ENCODE assay signal across 7 cellular contexts in genomic region chrX:72245461-72246089, GRCh38. TPM values are rescaled to one million over a fixed set of nuclear protein-coding genes. Genes with fewer than 3 reads are reported as not detected.
DNase-seq lines count a peak whose midpoint lies in the region; ATAC-seq and TF ChIP-seq lines count a peak whose summit lies in the region.

No MANE protein-coding gene starts in this region.

- intact Hi-C loops in heart left ventricle (cut with DNase I), result loop anchor here in 7 of 10 donors (2.0 to 10.0 kb wide), 3 partner anchors 295 to 299 kb away; no protein-coding TSS in a partner anchor
- intact Hi-C loops in sigmoid colon (cut with DNase I), result loop anchor here (5.0 kb wide), 1 partner anchor 287 kb away; no protein-coding TSS in a partner anchor

- no peaks in the 10 kb centered on the region for H3K27me3 Mint-ChIP-seq in activated naive CD8-positive, alpha-beta T cell treated with anti-CD3 and anti-CD28 coated beads, Interleukin-2, amount 50 U/mL, for 24 hours

- H3K9me3 ChIP-seq in heart left ventricle (no peaks in the 10 kb centered on the region), sigmoid colon (no peaks in the 10 kb centered on the region)

- H3K27ac Mint-ChIP-seq in activated naive CD8-positive, alpha-beta T cell treated with anti-CD3 and anti-CD28 coated beads, Interleukin-2, amount 50 U/mL, for 24 hours, result no peak overlapping the region

- H3K27ac ChIP-seq in heart left ventricle (no peak overlapping the region), sigmoid colon (no peak overlapping the region)

- no peak overlapping the region for H3K4me3 ChIP-seq in GM06990 (replicated peaks; ENCODE audit: low read depth, low read length)
- no peak overlapping the region for H3K4me3 ChIP-seq in heart left ventricle
- H3K4me3 ChIP-seq in sigmoid colon, result no peak overlapping the region

- no peaks in the 10 kb centered on the region for H3K27me3 ChIP-seq in GM06990 (replicated peaks; ENCODE audit: control insufficient read depth, insufficient read depth, low read length)
- H3K27me3 ChIP-seq in heart left ventricle, result no peaks in the 10 kb centered on the region
- no peaks in the 10 kb centered on the region for H3K27me3 ChIP-seq in sigmoid colon

- peaks cover 5% of the 10 kb centered on the region for H3K4me1 Mint-ChIP-seq in activated naive CD8-positive, alpha-beta T cell treated with anti-CD3 and anti-CD28 coated beads, Interleukin-2, amount 50 U/mL, for 24 hours

- no peaks in the 10 kb centered on the region for H3K36me3 ChIP-seq in GM06990 (ENCODE audit: control insufficient read depth, insufficient read depth, low read length)
- H3K36me3 ChIP-seq in heart left ventricle, result no peaks in the 10 kb centered on the region
- no peaks in the 10 kb centered on the region for H3K36me3 ChIP-seq in sigmoid colon

- peak; percentile 43 for ATAC-seq in activated naive CD8-positive, alpha-beta T cell treated with anti-CD3 and anti-CD28 coated beads, Interleukin-2, amount 50 U/mL, for 24 hours
- peak in 3 of 4 donors; percentile 59 to 68 (median 65) for ATAC-seq in heart left ventricle
- no peak for ATAC-seq in GM19452 (IDR thresholded peaks at IDR 0.05; ENCODE audit: unreplicated experiment)

- TF ChIP-seq CTCF in GM06990 (IDR thresholded peaks at IDR 0.05; ENCODE audit: insufficient read depth, low read length, poor library complexity, severe bottlenecking), result peak; percentile 88
- peak; percentile 41 to 74 (median 54) for TF ChIP-seq CTCF in heart left ventricle (IDR thresholded peaks at IDR 0.05)
- TF ChIP-seq CTCF in sigmoid colon (IDR thresholded peaks at IDR 0.05), result peak in 3 of 4 experiments; percentile 26 to 57 (median 47)

- no peak overlapping the region for H3K4me3 Mint-ChIP-seq in activated naive CD8-positive, alpha-beta T cell treated with anti-CD3 and anti-CD28 coated beads, Interleukin-2, amount 50 U/mL, for 24 hours

- no peak for TF ChIP-seq EP300 in sigmoid colon (IDR thresholded peaks at IDR 0.05)

- 82 to 95% (median 93%) methylated on average over 3 of the region's 3 CpGs for WGBS in heart left ventricle, 4 donors
- WGBS in sigmoid colon, 2 donors, result 96 to 99% methylated on average over 3 of the region's 3 CpGs

- H3K9me3 Mint-ChIP-seq in activated naive CD8-positive, alpha-beta T cell treated with anti-CD3 and anti-CD28 coated beads, Interleukin-2, amount 50 U/mL, for 24 hours, result no peaks in the 10 kb centered on the region

- no peaks in the 10 kb centered on the region for H3K36me3 Mint-ChIP-seq in activated naive CD8-positive, alpha-beta T cell treated with anti-CD3 and anti-CD28 coated beads, Interleukin-2, amount 50 U/mL, for 24 hours (ENCODE audit: low read depth)

- DNase-seq in GM06990 (ENCODE audit: extremely low read depth, insufficient read length), result no peak
- DNase-seq in HUDEP-2 (lab: John Stamatoyannopoulos, UW; ENCODE audit: unreplicated experiment in 76 of 76), result peak in 47 of 76 experiments; percentile 0 to 53 (median 11)
- peak; percentile 72 for DNase-seq in RKO (ENCODE audit: low spot score)
- peak; percentile 45 for DNase-seq in activated naive CD8-positive, alpha-beta T cell treated with anti-CD3 and anti-CD28 coated beads, Interleukin-2, amount 50 U/mL, for 24 hours
- DNase-seq in heart left ventricle, result peak in 4 of 5 donors; percentile 8 to 62 (median 36)
- no peak for DNase-seq in sigmoid colon

- peaks cover 0 to 6% (median 0%) of the 10 kb centered on the region in 12 donors for H3K4me1 ChIP-seq in heart left ventricle
- no peaks in the 10 kb centered on the region for H3K4me1 ChIP-seq in sigmoid colon

- TF ChIP-seq POLR2A in heart left ventricle (IDR thresholded peaks at IDR 0.05), result no peak
- TF ChIP-seq POLR2A in sigmoid colon (IDR thresholded peaks at IDR 0.05), result no peak

RNA-seq across cellular contexts. Expression of gene ERCC6L, which starts 6.7 kb away (rescaled TPM):
- total RNA-seq in heart left ventricle (under 1 TPM in 3 of 9 donors, not detected in 6; 0.09 to 0.45 (median 0.16) TPM), sigmoid colon (under 1 TPM in 2 of 4 donors, not detected in 2; under 0.01 to 0.16 TPM)
- polyA plus RNA-seq in heart left ventricle (under 1 TPM in 1 of 2 donors, not detected in 1; 0.01 TPM), sigmoid colon (1 to 10 TPM in 1 of 3 donors, under 1 TPM in 1, not detected in 1; 0.23 to 2.4 TPM)

RNA-seq across cellular contexts. Expression of gene RPS4X, which starts 31.5 kb away (rescaled TPM):
- total RNA-seq in heart left ventricle, result 100 to 1,000 TPM; 328 to 689 (median 423) TPM
- 100 to 1,000 TPM; 423 to 998 TPM for polyA plus RNA-seq in heart left ventricle
- total RNA-seq in sigmoid colon, result 1,000 to 10,000 TPM in 3 of 4 donors, 100 to 1,000 TPM in 1; 842 to 1,555 (median 1,107) TPM
- polyA plus RNA-seq in sigmoid colon, result 1,000 to 10,000 TPM; 1,029 to 2,141 (median 1,186) TPM

Comparison
In these comparisons a context has a peak if more than half of its experiments do, and no peak if none do; other contexts are left out.
1. DNase-seq: peak in HUDEP-2 (47 of 76), RKO (single experiment), activated naive CD8-positive, alpha-beta T cell treated with anti-CD3 and anti-CD28 coated beads, Interleukin-2, amount 50 U/mL, for 24 hours (single experiment) and heart left ventricle (4 of 5); none in GM06990 (single experiment) and sigmoid colon (single experiment).
2. Peak in every context shown above with its lines, with median percentiles within 50 percentile points of each other: CTCF ChIP-seq.